In genomic region chr5:180118391-180118791, GRCh38 we compare ENCODE assay signal across 27 cellular contexts.
"Had no signal": no experiment of that assay in that cellular context is flagged by ENCODE, and none has a peak within 500 bp of the region (broad histone marks: within the 10 kb centered on the region; RNA-seq: fewer than 3 reads in every experiment).

No MANE protein-coding gene starts in this region.

- H3K27ac ChIP-seq: adrenal gland, ascending aorta, brain microvascular endothelial cell, epithelial cell of prostate, gastroesophageal sphincter, neutrophil, pancreas, right lobe of liver, SJCRH30, thoracic aorta, upper lobe of left lung had no signal

- ATAC-seq: effector memory CD8-positive, alpha-beta T cell; gastroesophageal sphincter; left colon; pancreas had no signal

- H3K36me3 Mint-ChIP-seq: activated CD4-positive, alpha-beta memory T cell treated with anti-CD3 and anti-CD28 coated beads for 36 hours; activated naive CD8-positive, alpha-beta T cell; mesothelial cell of epicardium; natural killer cell had no signal

- H3K4me3 Mint-ChIP-seq: activated CD4-positive, alpha-beta memory T cell treated with anti-CD3 and anti-CD28 coated beads for 36 hours; activated naive CD8-positive, alpha-beta T cell; effector memory CD8-positive, alpha-beta T cell; mesothelial cell of epicardium; natural killer cell had no signal

- H3K9me3 ChIP-seq: adrenal gland, ascending aorta, gastroesophageal sphincter, neutrophil, pancreas, right lobe of liver, SJCRH30, thoracic aorta, upper lobe of left lung had no signal

- DNase-seq: activated CD4-positive, alpha-beta T cell treated with anti-CD3 and anti-CD28 coated beads for 48 hours; activated gamma-delta T cell treated with Interleukin-2 at 50 U/mL for 16 hours; brain microvascular endothelial cell; central memory CD4-positive, alpha-beta T cell; effector memory CD8-positive, alpha-beta T cell; hypothalamus; natural killer cell; SJCRH30; small intestine; stimulated activated CD4-positive, alpha-beta T cell treated with anti-CD3 and anti-CD28 coated beads, Interleukin-2, amount 100 ng/mL, for 48 hours; stimulated activated CD8-positive, alpha-beta memory T cell treated with anti-CD3 and anti-CD28 coated beads, Interleukin-4, amount 100 ng/mL, for 48 hours; stimulated activated naive CD4-positive, alpha-beta T cell; T-helper 1 cell had no signal

- H3K27ac Mint-ChIP-seq: activated CD4-positive, alpha-beta memory T cell treated with anti-CD3 and anti-CD28 coated beads for 36 hours; activated naive CD8-positive, alpha-beta T cell; effector memory CD8-positive, alpha-beta T cell; mesothelial cell of epicardium; natural killer cell had no signal

- H3K4me1 Mint-ChIP-seq: mesothelial cell of epicardium, natural killer cell had no signal

- H3K27me3 ChIP-seq: adrenal gland, ascending aorta, brain microvascular endothelial cell, neutrophil, pancreas, right lobe of liver, upper lobe of left lung had no signal

- H3K9me3 Mint-ChIP-seq: activated CD4-positive, alpha-beta memory T cell treated with anti-CD3 and anti-CD28 coated beads for 36 hours; effector memory CD8-positive, alpha-beta T cell; mesothelial cell of epicardium; natural killer cell had no signal

- H3K36me3 ChIP-seq: adrenal gland, ascending aorta, brain microvascular endothelial cell, gastroesophageal sphincter, neutrophil, pancreas, right lobe of liver, SJCRH30, thoracic aorta, upper lobe of left lung had no signal

- H3K4me1 ChIP-seq: adrenal gland, ascending aorta, gastroesophageal sphincter, pancreas, right lobe of liver, SJCRH30, upper lobe of left lung had no signal

- H3K27me3 Mint-ChIP-seq: activated CD4-positive, alpha-beta memory T cell treated with anti-CD3 and anti-CD28 coated beads for 36 hours had no signal

- H3K4me3 ChIP-seq: adrenal gland, ascending aorta, gastroesophageal sphincter, lung, pancreas, right lobe of liver, SJCRH30, thoracic aorta, upper lobe of left lung had no signal
